In genomic region chr15:31279221-31280036, GRCh38 we compare ENCODE assay signal across 10 cellular contexts. TPM values are rescaled to one million over a fixed set of nuclear protein-coding genes. Genes with fewer than 3 reads are reported as not detected.
DNase-seq lines count a peak whose midpoint lies in the region; ATAC-seq and TF ChIP-seq lines count a peak whose summit lies in the region.
"Had no signal": no experiment of that assay in that cellular context is flagged by ENCODE, and none has a peak within 500 bp of the region (broad histone marks: within the 10 kb centered on the region; RNA-seq: fewer than 3 reads in every experiment).

No MANE protein-coding gene starts in this region.

- H3K27ac ChIP-seq in BLaER1 treated with 17β-estradiol and CSF1 and Interleukin-3, amounts not matched to agents 10 nM and 100 nM: peak overlapping the region in 8 of 11 experiments; percentile 8 to 55 (median 31); a peak in 11 of 22 replicates
- H3K27ac ChIP-seq in HEK293 (ENCODE audit: extremely low read depth, low read depth, low read length): no peak overlapping the region
- H3K27ac ChIP-seq: ascending aorta had no signal

- ATAC-seq in GM21381 (IDR thresholded peaks at IDR 0.05; ENCODE audit: unreplicated experiment): no peak
- no peak for ATAC-seq in HG03280 (IDR thresholded peaks at IDR 0.05; ENCODE audit: unreplicated experiment)

- H3K27me3 Mint-ChIP-seq in neural crest cell (ENCODE audit: low read depth): no peaks in the 10 kb centered on the region

- H3K9me3 Mint-ChIP-seq in neural crest cell: peaks cover 10% of the 10 kb centered on the region

- CTCF ChIA-PET in HEK293 (lab: Yijun Ruan, JAX): no interaction called here

- peak overlapping the region in 4 of 11 experiments; percentile 24 to 47 (median 38); a peak in 7 of 22 replicates for H3K9ac ChIP-seq in BLaER1 treated with 17β-estradiol and CSF1 and Interleukin-3, amounts not matched to agents 10 nM and 100 nM

- H3K36me3 ChIP-seq in BLaER1 treated with 17β-estradiol and CSF1 and Interleukin-3, amounts not matched to agents 10 nM and 100 nM: no peaks in the 10 kb centered on the region
- no peaks in the 10 kb centered on the region for H3K36me3 ChIP-seq in HEK293 (ENCODE audit: control insufficient read depth in 2 of 2, insufficient read depth in 1 of 2, low read length in 2 of 2)
- H3K36me3 ChIP-seq: ascending aorta had no signal

- peaks cover 54% of the 10 kb centered on the region for H3K4me1 Mint-ChIP-seq in neural crest cell

- peaks cover 25 to 40% (median 34%) of the 10 kb centered on the region in 10 experiments for H3K4me1 ChIP-seq in BLaER1 treated with 17β-estradiol and CSF1 and Interleukin-3, amounts not matched to agents 10 nM and 100 nM
- no peaks in the 10 kb centered on the region for H3K4me1 ChIP-seq in HEK293 (ENCODE audit: control insufficient read depth, insufficient read depth, low read length)
- H3K4me1 ChIP-seq: ascending aorta had no signal

- POLR2A ChIA-PET in HEK293 (lab: Yijun Ruan, JAX): no interaction called here

- peak overlapping the region; percentile 32 to 73 (median 56) for H3K4me2 ChIP-seq in BLaER1 treated with 17β-estradiol and CSF1 and Interleukin-3, amounts not matched to agents 10 nM and 100 nM

- no peaks in the 10 kb centered on the region for H3K27me3 ChIP-seq in BLaER1 treated with 17β-estradiol and CSF1 and Interleukin-3, amounts not matched to agents 10 nM and 100 nM
- H3K27me3 ChIP-seq: ascending aorta had no signal

- no peaks in the 10 kb centered on the region for H4K20me1 ChIP-seq in BLaER1 treated with 17β-estradiol and CSF1 and Interleukin-3, amounts not matched to agents 10 nM and 100 nM

- H3K36me3 Mint-ChIP-seq in neural crest cell (ENCODE audit: low read depth): peaks cover 3% of the 10 kb centered on the region

- peak overlapping the region; percentile 95 for H3K27ac Mint-ChIP-seq in neural crest cell (ENCODE audit: unreplicated experiment)

- TF ChIP-seq CTCF in HEK293 (tag by site-specific recombination; IDR thresholded peaks at IDR 0.05) (no peak), neural crest cell (conservative IDR thresholded peaks at IDR 0.05) (no peak)

- peaks cover 0 to 12% (median 4%) of the 10 kb centered on the region in 11 experiments; a peak in 6 of 22 replicates for H3K9me3 ChIP-seq in BLaER1 treated with 17β-estradiol and CSF1 and Interleukin-3, amounts not matched to agents 10 nM and 100 nM (replicated peaks in 1 of 11)
- H3K9me3 ChIP-seq in HEK293 (ENCODE audit: control insufficient read depth, insufficient read depth, low read depth, low read length): no peaks in the 10 kb centered on the region
- H3K9me3 ChIP-seq: ascending aorta had no signal

- H3K4me3 Mint-ChIP-seq in neural crest cell: peak overlapping the region; percentile 76

- DNase-seq in cerebellar cortex (ENCODE audit: low spot score): peak; percentile 70
- DNase-seq in neural crest cell (ENCODE audit: low read depth, low spot score): peak; percentile 3
- DNase-seq in germinal center (ENCODE audit: low spot score): no peak
- DNase-seq in NAMALWA (ENCODE audit: low spot score): no peak
- DNase-seq: OCI-M1 had no signal

- no peak overlapping the region for H3K4me3 ChIP-seq in BLaER1 treated with 17β-estradiol and CSF1 and Interleukin-3, amounts not matched to agents 10 nM and 100 nM
- no peak overlapping the region for H3K4me3 ChIP-seq in HEK293 (ENCODE audit: low read depth, low read length)
- H3K4me3 ChIP-seq: ascending aorta had no signal

TF ChIP-seq in HEK293, 187 proteins besides CTCF, POLR2A, EP300 and RAD21:
- TF ChIP-seq ZNF549 (tag by site-specific recombination; IDR thresholded peaks at IDR 0.05) (no peak), ZNF449 (tag by site-specific recombination; IDR thresholded peaks at IDR 0.05) (0 out of 2 replicates have a peak, but pooled peaks have one; percentile 25)
- TF ChIP-seq, protein P1, sequence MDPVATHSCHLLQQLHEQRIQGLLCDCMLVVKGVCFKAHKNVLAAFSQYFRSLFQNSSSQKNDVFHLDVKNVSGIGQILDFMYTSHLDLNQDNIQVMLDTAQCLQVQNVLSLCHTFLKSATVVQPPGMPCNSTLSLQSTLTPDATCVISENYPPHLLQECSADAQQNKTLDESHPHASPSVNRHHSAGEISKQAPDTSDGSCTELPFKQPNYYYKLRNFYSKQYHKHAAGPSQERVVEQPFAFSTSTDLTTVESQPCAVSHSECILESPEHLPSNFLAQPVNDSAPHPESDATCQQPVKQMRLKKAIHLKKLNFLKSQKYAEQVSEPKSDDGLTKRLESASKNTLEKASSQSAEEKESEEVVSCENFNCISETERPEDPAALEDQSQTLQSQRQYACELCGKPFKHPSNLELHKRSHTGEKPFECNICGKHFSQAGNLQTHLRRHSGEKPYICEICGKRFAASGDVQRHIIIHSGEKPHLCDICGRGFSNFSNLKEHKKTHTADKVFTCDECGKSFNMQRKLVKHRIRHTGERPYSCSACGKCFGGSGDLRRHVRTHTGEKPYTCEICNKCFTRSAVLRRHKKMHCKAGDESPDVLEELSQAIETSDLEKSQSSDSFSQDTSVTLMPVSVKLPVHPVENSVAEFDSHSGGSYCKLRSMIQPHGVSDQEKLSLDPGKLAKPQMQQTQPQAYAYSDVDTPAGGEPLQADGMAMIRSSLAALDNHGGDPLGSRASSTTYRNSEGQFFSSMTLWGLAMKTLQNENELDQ (tag by site-specific recombination; IDR thresholded peaks at IDR 0.05; ENCODE audit: low read depth): no peak
TF ChIP-seq in HEK293: peak in this region for 1.

RNA-seq across cellular contexts. Expression of gene KLF13, which starts 47.2 kb away (rescaled TPM):
- total RNA-seq in neural crest cell: 43.3 and 44.6 TPM in 2 replicates

Comparison
In these comparisons a context has a peak if more than half of its experiments do, and no peak if none do; other contexts are left out.
1. DNase-seq: peak in cerebellar cortex (single experiment) and neural crest cell (single experiment); none in germinal center (single experiment) and NAMALWA (single experiment).